8 cellular contexts compared by ENCODE assay signal in genomic region chr19:13195678-13196077, GRCh38.
DNase-seq lines count a peak whose midpoint lies in the region; ATAC-seq, FAIRE-seq and TF ChIP-seq lines count a peak whose summit lies in the region.

No MANE protein-coding gene starts in this region.

- peaks cover 9 to 18% of the 10 kb centered on the region in 2 donors for H3K4me1 ChIP-seq in duodenal mucosa (ENCODE audit: control insufficient read depth in 1 of 2, insufficient read depth in 2 of 2, low read length in 2 of 2)

- no peak for ATAC-seq in HG02973 (IDR thresholded peaks at IDR 0.05; ENCODE audit: unreplicated experiment)
- no peak for ATAC-seq in GM19397 (IDR thresholded peaks at IDR 0.05; ENCODE audit: unreplicated experiment)

- H3K9ac ChIP-seq in SU-DHL-6 (ENCODE audit: low read length) (no peak overlapping the region), duodenal mucosa (ENCODE audit: low read depth in 1 of 2, low read length in 2 of 2) (no peak overlapping the region)

- H3K27me3 ChIP-seq in SU-DHL-6 (ENCODE audit: low read length) (no peaks in the 10 kb centered on the region), duodenal mucosa (ENCODE audit: control insufficient read depth in 1 of 2, insufficient read depth in 2 of 2, low read length in 2 of 2) (no peaks in the 10 kb centered on the region)

- TF ChIP-seq CTCF in SU-DHL-6 (IDR thresholded peaks at IDR 0.05; ENCODE audit: insufficient read depth, low read length, poor library complexity, severe bottlenecking) = peak; percentile 48

- H3K9me3 ChIP-seq in SU-DHL-6 (ENCODE audit: insufficient read depth, low read length) (no peaks in the 10 kb centered on the region), duodenal mucosa (ENCODE audit: control insufficient read depth in 1 of 2, low read length in 2 of 2) (no peaks in the 10 kb centered on the region)

- DNase-seq in GM18507 (ENCODE audit: extremely low spot score, insufficient read length, low read depth) = no peak
- DNase-seq in stimulated activated CD4-positive, alpha-beta T cell treated with anti-CD3 and anti-CD28 coated beads, Interleukin-15, amount 100 ng/mL, for 48 hours (ENCODE audit: low read depth in 2 of 2) = peak; percentile 36 to 44
- no peak for DNase-seq in COR-L47 (lab: John Stamatoyannopoulos, UW)
- no peak for DNase-seq in NCI-H1105 treated with DMSO at 0.1 percent for 48 hours (lab: John Stamatoyannopoulos, UW)

- H4K20me1 ChIP-seq in SU-DHL-6 (ENCODE audit: low read depth, low read length) = no peaks in the 10 kb centered on the region

- H3K9me2 ChIP-seq in SU-DHL-6 (replicated peaks; ENCODE audit: insufficient read depth, low read length) = no peaks in the 10 kb centered on the region

- peak; percentile 77 for FAIRE-seq in GM18507 (lab: Jason Lieb, UNC)

- H3K36me3 ChIP-seq in SU-DHL-6 (ENCODE audit: low read length) (no peaks in the 10 kb centered on the region), duodenal mucosa (ENCODE audit: control insufficient read depth in 1 of 2, insufficient read depth in 2 of 2, low read length in 2 of 2) (no peaks in the 10 kb centered on the region)

- H3K27ac ChIP-seq in SU-DHL-6 (ENCODE audit: low read depth, low read length) (no peak overlapping the region), duodenal mucosa (ENCODE audit: low read depth, low read length) (peak overlapping the region; percentile 22)

- H3K4me2 ChIP-seq in SU-DHL-6 (ENCODE audit: low read depth, low read length, poor library complexity, severe bottlenecking) = no peak overlapping the region

- H3K79me2 ChIP-seq in SU-DHL-6 (ENCODE audit: insufficient read depth, low read length) = no peaks in the 10 kb centered on the region

- no peak overlapping the region for H2AFZ ChIP-seq in SU-DHL-6 (ENCODE audit: low read depth, low read length, severe bottlenecking)

- no peaks in the 10 kb centered on the region for H3F3A ChIP-seq in SU-DHL-6 (ENCODE audit: insufficient read depth)

- H3K4me3 ChIP-seq in SU-DHL-6 (ENCODE audit: insufficient read depth, low read length, poor library complexity, severe bottlenecking) = no peak overlapping the region
- H3K4me3 ChIP-seq in duodenal mucosa (ENCODE audit: low read depth in 1 of 2, low read length in 2 of 2) = no peak overlapping the region

Comparison
In these comparisons a context has a peak if more than half of its experiments do, and no peak if none do; other contexts are left out.
1. DNase-seq: peak in stimulated activated CD4-positive, alpha-beta T cell treated with anti-CD3 and anti-CD28 coated beads, Interleukin-15, amount 100 ng/mL, for 48 hours (2 of 2); none in GM18507 (single experiment), COR-L47 (single experiment) and NCI-H1105 treated with DMSO at 0.1 percent for 48 hours (single experiment).